Comparison of ENCODE assay signal across 1 cellular context in the genomic region with DNA sequence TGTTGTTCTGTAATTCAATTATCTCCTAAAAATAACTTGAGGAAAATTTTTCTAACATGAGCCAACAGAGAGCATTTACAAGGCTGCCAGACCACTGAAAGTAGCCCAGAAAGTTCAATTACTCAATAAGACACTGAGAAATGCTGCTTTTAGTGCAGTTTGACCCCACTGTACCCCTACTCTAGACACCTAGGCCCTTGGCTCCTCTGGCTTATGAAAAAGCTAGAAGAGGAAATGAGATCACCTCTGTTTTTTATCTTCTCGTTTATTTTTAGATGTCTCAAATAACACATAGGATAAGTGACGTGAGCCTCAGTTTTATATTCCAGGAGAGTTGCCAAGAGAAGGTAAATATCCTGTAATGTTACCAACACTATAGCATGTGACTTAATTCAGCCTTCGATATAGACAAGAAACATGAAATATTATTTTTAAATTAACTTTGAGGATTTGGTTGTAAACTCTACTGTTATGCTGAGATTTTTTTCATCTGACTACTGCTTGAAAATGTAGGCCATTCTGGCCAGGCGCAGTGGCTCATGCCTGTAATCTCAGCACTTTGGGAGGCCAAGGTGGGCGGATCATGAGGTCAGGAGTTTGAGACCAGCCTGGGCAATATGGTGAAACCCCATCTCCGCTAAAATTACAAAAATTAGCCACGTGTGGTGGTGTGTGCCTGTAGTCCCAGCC.
TF ChIP-seq lines count a peak whose summit lies in the region.

No MANE protein-coding gene starts in this region.

TF ChIP-seq in SK-N-SH treated with all-trans-retinoic acid at 6 μM for 48 hours, 23 proteins besides CTCF, POLR2A, EP300 and RAD21 (continued from another document):
- TF ChIP-seq, protein P1, sequence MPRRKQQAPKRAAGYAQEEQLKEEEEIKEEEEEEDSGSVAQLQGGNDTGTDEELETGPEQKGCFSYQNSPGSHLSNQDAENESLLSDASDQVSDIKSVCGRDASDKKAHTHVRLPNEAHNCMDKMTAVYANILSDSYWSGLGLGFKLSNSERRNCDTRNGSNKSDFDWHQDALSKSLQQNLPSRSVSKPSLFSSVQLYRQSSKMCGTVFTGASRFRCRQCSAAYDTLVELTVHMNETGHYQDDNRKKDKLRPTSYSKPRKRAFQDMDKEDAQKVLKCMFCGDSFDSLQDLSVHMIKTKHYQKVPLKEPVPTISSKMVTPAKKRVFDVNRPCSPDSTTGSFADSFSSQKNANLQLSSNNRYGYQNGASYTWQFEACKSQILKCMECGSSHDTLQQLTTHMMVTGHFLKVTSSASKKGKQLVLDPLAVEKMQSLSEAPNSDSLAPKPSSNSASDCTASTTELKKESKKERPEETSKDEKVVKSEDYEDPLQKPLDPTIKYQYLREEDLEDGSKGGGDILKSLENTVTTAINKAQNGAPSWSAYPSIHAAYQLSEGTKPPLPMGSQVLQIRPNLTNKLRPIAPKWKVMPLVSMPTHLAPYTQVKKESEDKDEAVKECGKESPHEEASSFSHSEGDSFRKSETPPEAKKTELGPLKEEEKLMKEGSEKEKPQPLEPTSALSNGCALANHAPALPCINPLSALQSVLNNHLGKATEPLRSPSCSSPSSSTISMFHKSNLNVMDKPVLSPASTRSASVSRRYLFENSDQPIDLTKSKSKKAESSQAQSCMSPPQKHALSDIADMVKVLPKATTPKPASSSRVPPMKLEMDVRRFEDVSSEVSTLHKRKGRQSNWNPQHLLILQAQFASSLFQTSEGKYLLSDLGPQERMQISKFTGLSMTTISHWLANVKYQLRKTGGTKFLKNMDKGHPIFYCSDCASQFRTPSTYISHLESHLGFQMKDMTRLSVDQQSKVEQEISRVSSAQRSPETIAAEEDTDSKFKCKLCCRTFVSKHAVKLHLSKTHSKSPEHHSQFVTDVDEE (CRISPR knock-in tag; IDR thresholded peaks at IDR 0.05): no peak
- no peak; the same call in 1 of the 2 replicates for TF ChIP-seq ZFP3 (CRISPR knock-in tag; IDR thresholded peaks at IDR 0.05)
- TF ChIP-seq ISL1 (CRISPR knock-in tag; IDR thresholded peaks at IDR 0.05): peak; percentile 81
- TF ChIP-seq BACH2 (CRISPR knock-in tag; IDR thresholded peaks at IDR 0.05; ENCODE audit: borderline replicate concordance): no peak
- TF ChIP-seq GLIS3 (CRISPR knock-in tag; IDR thresholded peaks at IDR 0.05): no peak
